ENCODE assay signal across 8 cellular contexts in genomic region chr16:89949121-89949742, GRCh38. TPM values are rescaled to one million over a fixed set of nuclear protein-coding genes. Genes with fewer than 3 reads are reported as not detected.
A peak's percentile ranks its signal among the peaks of the same experiment; 100 is the strongest.
DNase-seq lines count a peak whose midpoint lies in the region; ATAC-seq, FAIRE-seq and TF ChIP-seq lines count a peak whose summit lies in the region.

No MANE protein-coding gene starts in this region.

- peak overlapping the region; percentile 75 for H3K9ac ChIP-seq in HCT116 (ENCODE audit: low read length)

- no peak for TF ChIP-seq RAD21 in HCT116 (IDR thresholded peaks at IDR 0.05; ENCODE audit: low read depth)

- H4K20me1 ChIP-seq in HCT116 (ENCODE audit: insufficient read depth) (no peaks in the 10 kb centered on the region), hepatocyte (ENCODE audit: insufficient read depth, poor library complexity, severe bottlenecking) (peaks cover 2% of the 10 kb centered on the region)

- peak overlapping the region; percentile 95 for H3K4me2 ChIP-seq in HCT116 (ENCODE audit: low read length)
- peak overlapping the region; percentile 98 for H3K4me2 ChIP-seq in hepatocyte

- CTCF ChIA-PET in HCT116 (lab: Charles Lee), result no interaction called here
- CTCF ChIA-PET in activated CD4-positive, alpha-beta memory T cell treated with anti-CD3 and anti-CD28 coated beads for 36 hours (lab: Charles Lee), result interaction anchor here (1.6 kb wide), 1 partner anchor 9 kb away, joined by 4 read pairs; no protein-coding TSS in a partner anchor
- CTCF ChIA-PET in GM10248 (lab: Yijun Ruan, JAX), result interaction anchor here (0.7 to 3.4 kb wide), 8 partner anchors 8 to 69 kb away, joined by 3 to 15 read pairs (median 4); no protein-coding TSS in a partner anchor

- H3K27me3 Mint-ChIP-seq in activated CD4-positive, alpha-beta memory T cell treated with anti-CD3 and anti-CD28 coated beads for 36 hours, result peaks cover 15% of the 10 kb centered on the region

- no peak for DNase-seq in HCT116 (ENCODE audit: low read depth, low spot score)
- no peak for DNase-seq in activated CD4-positive, alpha-beta memory T cell treated with anti-CD3 and anti-CD28 coated beads for 36 hours
- no peak for DNase-seq in hepatocyte (ENCODE audit: low spot score)
- DNase-seq in small intestine, result no peak
- no peak for DNase-seq in LoVo (ENCODE audit: low spot score)
- DNase-seq in NCI-H128 (lab: John Stamatoyannopoulos, UW; ENCODE audit: unreplicated experiment), result no peak
- DNase-seq in GM10248 (ENCODE audit: extremely low spot score), result no peak

- H3K36me3 Mint-ChIP-seq in activated CD4-positive, alpha-beta memory T cell treated with anti-CD3 and anti-CD28 coated beads for 36 hours, result no peaks in the 10 kb centered on the region

- H3K27ac Mint-ChIP-seq in activated CD4-positive, alpha-beta memory T cell treated with anti-CD3 and anti-CD28 coated beads for 36 hours, result no peak overlapping the region

- 46% methylated on average over 32 of the region's 55 CpGs for WGBS in hepatocyte (ENCODE audit: low lambda C conversion rate, missing lambda C conversion rate)
- WGBS in small intestine, 3 donors, result 26 to 48% (median 41%) methylated on average over 25 to 55 of the region's 55 CpGs

- no peaks in the 10 kb centered on the region for H3K9me3 Mint-ChIP-seq in activated CD4-positive, alpha-beta memory T cell treated with anti-CD3 and anti-CD28 coated beads for 36 hours

- ATAC-seq in HCT116 (no peak), GM18873 (IDR thresholded peaks at IDR 0.05; ENCODE audit: low FRiP score, unreplicated experiment) (no peak)

- H3K36me3 ChIP-seq in HCT116 (ENCODE audit: control insufficient read depth in 1 of 2, insufficient read depth in 2 of 2, low read length in 2 of 2), result 0 out of 4 replicates have a peak, but pooled peaks cover 0 to 3% of the 10 kb centered on the region in 2 experiments
- H3K36me3 ChIP-seq in hepatocyte (replicated peaks; ENCODE audit: insufficient read depth, low read depth), result no peaks in the 10 kb centered on the region
- no peaks in the 10 kb centered on the region for H3K36me3 ChIP-seq in small intestine (ENCODE audit: control insufficient read depth in 2 of 2, insufficient read depth in 2 of 2, low read length in 2 of 2)

- H3K4me3 Mint-ChIP-seq in activated CD4-positive, alpha-beta memory T cell treated with anti-CD3 and anti-CD28 coated beads for 36 hours, result peak overlapping the region; percentile 76

- H3K9me2 ChIP-seq in HCT116 (ENCODE audit: insufficient read depth) (no peaks in the 10 kb centered on the region), hepatocyte (replicated peaks; ENCODE audit: insufficient read depth) (no peaks in the 10 kb centered on the region)

- peaks cover 10% of the 10 kb centered on the region for H3K4me1 Mint-ChIP-seq in activated CD4-positive, alpha-beta memory T cell treated with anti-CD3 and anti-CD28 coated beads for 36 hours (ENCODE audit: low read depth)

- H3K4me1 ChIP-seq in HCT116 (ENCODE audit: control insufficient read depth in 1 of 2, insufficient read depth in 2 of 2, low read length in 2 of 2) (peaks cover 21 to 32% of the 10 kb centered on the region in 2 experiments), hepatocyte (ENCODE audit: insufficient read depth) (peaks cover 7% of the 10 kb centered on the region), small intestine (ENCODE audit: control insufficient read depth in 2 of 2, insufficient read depth in 1 of 2, low read depth in 1 of 2, low read length in 1 of 2) (peaks cover 0 to 3% of the 10 kb centered on the region in 2 donors)

- POLR2A ChIA-PET in HCT116 (lab: Charles Lee), result no interaction called here
- POLR2A ChIA-PET in activated CD4-positive, alpha-beta memory T cell treated with anti-CD3 and anti-CD28 coated beads for 36 hours (lab: Charles Lee), result interaction anchor here (1.6 kb wide), 1 partner anchor 32 kb away, joined by 4 read pairs; no protein-coding TSS in a partner anchor
- POLR2A ChIA-PET in GM10248 (lab: Yijun Ruan, JAX), result no interaction called here

- RAD21 ChIA-PET in HCT116 (lab: Charles Lee; ENCODE audit: low non-redundant PET in 1 of 2, low total read pairs in 2 of 2, uncharacterized antibody in 2 of 2, unreplicated experiment in 2 of 2), result interaction anchor here in 1 of 2 experiments (0.6 kb wide), 1 partner anchor 39 kb away, joined by 3 read pairs; no protein-coding TSS in a partner anchor

- H3K4me3 ChIP-seq in HCT116 (replicated peaks in 1 of 2; ENCODE audit: low read depth in 1 of 2, low read length in 2 of 2) (peak overlapping the region; percentile 67 to 82), hepatocyte (peak overlapping the region; percentile 42), small intestine (ENCODE audit: low read depth in 1 of 2, low read length in 2 of 2) (peak overlapping the region; percentile 31 to 74)

- H3K27me3 ChIP-seq in HCT116 (ENCODE audit: insufficient read depth, low read length), result no peaks in the 10 kb centered on the region
- no peaks in the 10 kb centered on the region for H3K27me3 ChIP-seq in hepatocyte
- no peaks in the 10 kb centered on the region for H3K27me3 ChIP-seq in small intestine (ENCODE audit: control insufficient read depth in 2 of 2, insufficient read depth in 2 of 2, low read length in 2 of 2)

- H3K27ac ChIP-seq in HCT116 (ENCODE audit: low read depth, low read length) (peak overlapping the region; percentile 3; the same call in 1 of the 2 replicates), hepatocyte (no peak overlapping the region), small intestine (ENCODE audit: low read depth in 1 of 2, low read length in 1 of 2) (no peak overlapping the region)

- no peak for FAIRE-seq in small intestine (lab: Jason Lieb, UNC)

- peaks cover 45% of the 10 kb centered on the region for H3K79me2 ChIP-seq in HCT116 (ENCODE audit: insufficient read depth, low read length)
- peaks cover 15% of the 10 kb centered on the region for H3K79me2 ChIP-seq in hepatocyte

- TF ChIP-seq CTCF in HCT116 (IDR thresholded peaks at IDR 0.05 in 2 of 3, conservative IDR thresholded peaks at IDR 0.05 in 1 of 3; ENCODE audit: borderline replicate concordance in 1 of 3, insufficient read depth in 1 of 3, low read depth in 2 of 3, low read length in 2 of 3) (no peak), hepatocyte (IDR thresholded peaks at IDR 0.05; ENCODE audit: poor library complexity) (no peak), GM10248 (IDR thresholded peaks at IDR 0.05; ENCODE audit: control extremely low read depth, extremely low read depth, low read depth, missing control alignments) (no peak)

- no peak for TF ChIP-seq POLR2A in HCT116 (IDR thresholded peaks at IDR 0.05; ENCODE audit: borderline replicate concordance, extremely low read depth, insufficient read depth, insufficient read length)

- H2AFZ ChIP-seq in HCT116 (ENCODE audit: low read depth, low read length, poor library complexity, severe bottlenecking) (no peak overlapping the region), hepatocyte (no peak overlapping the region)

- no TSS peak for BruUV-seq in HCT116 (replicated peaks; lab: Mats Ljungman, UMichigan)

- no peaks in the 10 kb centered on the region for H3K9me3 ChIP-seq in HCT116 (ENCODE audit: control insufficient read depth in 1 of 2, insufficient read depth in 1 of 2, low read depth in 1 of 2, low read length in 2 of 2)
- no peaks in the 10 kb centered on the region for H3K9me3 ChIP-seq in hepatocyte (ENCODE audit: low read depth)
- no peaks in the 10 kb centered on the region for H3K9me3 ChIP-seq in small intestine (ENCODE audit: control insufficient read depth, low read depth)

- intact Hi-C loops in HCT116 (cut with micrococcal nuclease), result no loop called here
- intact Hi-C loops in activated CD4-positive, alpha-beta memory T cell treated with anti-CD3 and anti-CD28 coated beads for 36 hours (cut with micrococcal nuclease), result no loop called here

TF ChIP-seq in HCT116, 20 proteins besides CTCF, POLR2A, EP300 and RAD21:
- TF ChIP-seq FOSL1 (IDR thresholded peaks at IDR 0.05; ENCODE audit: low read depth) (no peak), SRF (IDR thresholded peaks at IDR 0.05; ENCODE audit: low read depth) (no peak), POLR2AphosphoS5 (IDR thresholded peaks at IDR 0.05; ENCODE audit: low read depth, low read length) (no peak), SP1 (IDR thresholded peaks at IDR 0.05; ENCODE audit: low read depth) (no peak)
TF ChIP-seq in HCT116: peak in this region for 0.

RNA-seq across cellular contexts. Expression of gene DEF8, which starts 0.7 kb away (rescaled TPM):
- total RNA-seq in HCT116 (2021; ENCODE audit: unreplicated experiment) (109 TPM), hepatocyte (61.7 and 69.1 TPM in 2 replicates)
- polyA plus RNA-seq in HCT116 (2012), result 105 and 108 TPM in 2 replicates
- total RNA-seq in activated CD4-positive, alpha-beta memory T cell treated with anti-CD3 and anti-CD28 coated beads for 36 hours, result 10 to 100 TPM; 29.0 to 33.3 TPM
- polyA plus RNA-seq in hepatocyte (64.2 and 74.7 TPM in 2 replicates), small intestine (10 to 100 TPM; 18.3 to 33.2 (median 28.8) TPM)

RNA-seq across cellular contexts. Expression of gene TUBB3, which starts 26.1 kb away (rescaled TPM):
- total RNA-seq in HCT116 (2021; ENCODE audit: unreplicated experiment) (173 TPM), hepatocyte (50.0 and 87.2 TPM in 2 replicates)
- 213 and 219 TPM in 2 replicates for polyA plus RNA-seq in HCT116 (2012)
- 1 to 10 TPM in 1 of 2 experiments, under 1 TPM in 1; 0.99 to 1.4 TPM for total RNA-seq in activated CD4-positive, alpha-beta memory T cell treated with anti-CD3 and anti-CD28 coated beads for 36 hours
- polyA plus RNA-seq in hepatocyte (69.3 and 70.0 TPM in 2 replicates), small intestine (10 to 100 TPM in 1 of 3 donors, 1 to 10 TPM in 1, under 1 TPM in 1; 0.89 to 42.0 (median 2.7) TPM)

RNA-seq across cellular contexts. Expression of gene MC1R, which starts 30.6 kb away (rescaled TPM):
- total RNA-seq in HCT116 (2021; ENCODE audit: unreplicated experiment) (12.2 TPM), hepatocyte (4.2 and 4.5 TPM in 2 replicates)
- polyA plus RNA-seq in HCT116 (2012), result 9.9 and 12.5 TPM in 2 replicates
- 1 to 10 TPM in 1 of 2 experiments, under 1 TPM in 1; 0.85 to 1.3 TPM for total RNA-seq in activated CD4-positive, alpha-beta memory T cell treated with anti-CD3 and anti-CD28 coated beads for 36 hours
- polyA plus RNA-seq in hepatocyte (3.4 and 4.8 TPM in 2 replicates), small intestine (1 to 10 TPM; 3.4 to 5.1 (median 4.3) TPM)

Comparison
In these comparisons a context has a peak if more than half of its experiments do, and no peak if none do; other contexts are left out.
1. RNA of gene TUBB3, which starts 26.1 kb away (total RNA-seq): 173 TPM in HCT116 (single experiment) and 50.0 to 87.2 TPM in hepatocyte; 0.99 to 1.4 TPM in activated CD4-positive, alpha-beta memory T cell treated with anti-CD3 and anti-CD28 coated beads for 36 hours; every median in the first group is over 10 times any median in the second.
2. Peak in every context shown above with its lines, with median percentiles within 50 percentile points of each other: H3K4me3 ChIP-seq.